35 cellular contexts compared by ENCODE assay signal in the genomic region with DNA sequence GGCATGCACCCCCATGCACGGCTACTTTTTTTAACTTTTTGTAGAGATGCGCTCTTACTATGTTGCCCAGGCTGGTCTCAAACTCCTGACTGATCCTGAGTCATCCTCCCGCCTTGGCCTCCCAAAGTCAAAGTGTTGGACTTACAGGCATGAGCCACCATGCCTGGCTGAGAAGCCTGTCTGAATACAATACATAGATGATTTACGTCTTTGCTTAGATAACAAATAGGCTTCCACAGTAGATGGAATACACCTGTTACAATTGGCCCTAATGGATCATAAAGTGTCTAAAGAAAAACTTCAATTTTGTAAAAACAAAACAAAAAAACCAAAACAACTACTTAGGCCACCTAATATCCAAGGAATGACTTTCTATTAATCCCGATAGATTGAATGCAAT.
"Had no signal": no experiment of that assay in that cellular context is flagged by ENCODE, and none has a peak within 500 bp of the region (broad histone marks: within the 10 kb centered on the region; RNA-seq: fewer than 3 reads in every experiment).

No MANE protein-coding gene starts in this region.

- H3K27me3 ChIP-seq: MG63 had no signal

- H3K4me3 ChIP-seq: MG63 had no signal

- H3K36me3 ChIP-seq: MG63 had no signal

- DNase-seq: Kasumi-1, MG63, MM.1S, MV-4-11, NCI-H1048, NCI-H1092, NCI-H1092 treated with DMSO at 0.1 percent for 48 hours, NCI-H1105, NCI-H1105 treated with DMSO at 0.1 percent for 48 hours, NCI-H1417, NCI-H1417 treated with DMSO at 0.1 percent for 48 hours, NCI-H1436, NCI-H1436 treated with DMSO at 0.1 percent for 48 hours, NCI-H146, NCI-H1694, NCI-H1694 treated with DMSO at 0.1 percent for 48 hours, NCI-H187, NCI-H187 treated with DMSO at 0.1 percent for 48 hours, NCI-H1930, NCI-H2029, NCI-H2029 treated with DMSO at 0.1 percent for 48 hours, NCI-H2081, NCI-H2081 treated with DMSO at 0.1 percent for 48 hours, NCI-H2107, NCI-H2171, NCI-H2171 treated with DMSO at 0.1 percent for 48 hours, NCI-H2227 treated with DMSO at 0.1 percent for 48 hours, NCI-H226, NCI-H345, NCI-H446, NCI-H446 treated with DMSO at 0.1 percent for 48 hours, NCI-H510A, NCI-H510A treated with DMSO at 0.1 percent for 48 hours, NCI-H524, NCI-H524 treated with DMSO at 0.1 percent for 48 hours had no signal

- H3K9me3 ChIP-seq: MG63 had no signal
